In genomic region chr7:22350466-22351328, GRCh38 we compare ENCODE assay signal across 1 cellular context.
TF ChIP-seq lines count a peak whose summit lies in the region.

No MANE protein-coding gene starts in this region.

TF ChIP-seq in K562, 482 proteins besides CTCF, POLR2A, EP300 and RAD21 (continued from another document):
- TF ChIP-seq PKNOX1 (IDR thresholded peaks at IDR 0.05) (peak; percentile 80), ESRRA (IDR thresholded peaks at IDR 0.05; ENCODE audit: borderline replicate concordance, low read depth) (peak; percentile 98), ZNF384 (IDR thresholded peaks at IDR 0.05; ENCODE audit: low read depth, low read length) (no peak), NCOA1 (IDR thresholded peaks at IDR 0.05; ENCODE audit: low read depth) (peak; percentile 84), ZBTB7A (IDR thresholded peaks at IDR 0.05; ENCODE audit: borderline replicate concordance, control insufficient read depth, low read depth, low read length) (no peak), KLF6 (CRISPR knock-in tag; IDR thresholded peaks at IDR 0.05; ENCODE audit: borderline replicate concordance) (no peak), ZEB2 (IDR thresholded peaks at IDR 0.05) (peak; percentile 80; the same call in 1 of the 2 replicates), FOXM1 (IDR thresholded peaks at IDR 0.05; ENCODE audit: low read depth) (peak; percentile 79), FOXM1 (CRISPR knock-in tag; IDR thresholded peaks at IDR 0.05; ENCODE audit: low read depth) (no peak), ZNF584 (CRISPR knock-in tag; IDR thresholded peaks at IDR 0.05; ENCODE audit: low read depth) (peak; percentile 67; the same call in 1 of the 2 replicates), NFYB (IDR thresholded peaks at IDR 0.05; ENCODE audit: extremely low read depth, insufficient read length) (no peak), ZNF589 (CRISPR knock-in tag; IDR thresholded peaks at IDR 0.05; ENCODE audit: low read depth) (peak; percentile 72; the same call in 1 of the 2 replicates), SP2 (IDR thresholded peaks at IDR 0.05; ENCODE audit: extremely low read depth, low read depth, low read length, poor library complexity, severe bottlenecking) (no peak), ZNF274 (IDR thresholded peaks at IDR 0.05; ENCODE audit: borderline replicate concordance, low read depth, low read length) (no peak), SMARCC2 (IDR thresholded peaks at IDR 0.05; ENCODE audit: low read depth) (peak; percentile 100), SAFB2 (IDR thresholded peaks at IDR 0.05; ENCODE audit: borderline replicate concordance, low read depth, low read length, severe bottlenecking) (no peak), KLF10 (CRISPR knock-in tag; IDR thresholded peaks at IDR 0.05) (no peak), ZNF507 (tag; conservative IDR thresholded peaks at IDR 0.05) (no peak), ZNF778 (CRISPR knock-in tag; IDR thresholded peaks at IDR 0.05) (no peak), JUNB (CRISPR knock-in tag; conservative IDR thresholded peaks at IDR 0.05) (peak; percentile 92)
- TF ChIP-seq, protein P1, sequence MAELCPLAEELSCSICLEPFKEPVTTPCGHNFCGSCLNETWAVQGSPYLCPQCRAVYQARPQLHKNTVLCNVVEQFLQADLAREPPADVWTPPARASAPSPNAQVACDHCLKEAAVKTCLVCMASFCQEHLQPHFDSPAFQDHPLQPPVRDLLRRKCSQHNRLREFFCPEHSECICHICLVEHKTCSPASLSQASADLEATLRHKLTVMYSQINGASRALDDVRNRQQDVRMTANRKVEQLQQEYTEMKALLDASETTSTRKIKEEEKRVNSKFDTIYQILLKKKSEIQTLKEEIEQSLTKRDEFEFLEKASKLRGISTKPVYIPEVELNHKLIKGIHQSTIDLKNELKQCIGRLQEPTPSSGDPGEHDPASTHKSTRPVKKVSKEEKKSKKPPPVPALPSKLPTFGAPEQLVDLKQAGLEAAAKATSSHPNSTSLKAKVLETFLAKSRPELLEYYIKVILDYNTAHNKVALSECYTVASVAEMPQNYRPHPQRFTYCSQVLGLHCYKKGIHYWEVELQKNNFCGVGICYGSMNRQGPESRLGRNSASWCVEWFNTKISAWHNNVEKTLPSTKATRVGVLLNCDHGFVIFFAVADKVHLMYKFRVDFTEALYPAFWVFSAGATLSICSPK (IDR thresholded peaks at IDR 0.05; ENCODE audit: borderline replicate concordance) = no peak
- TF ChIP-seq, protein P2, sequence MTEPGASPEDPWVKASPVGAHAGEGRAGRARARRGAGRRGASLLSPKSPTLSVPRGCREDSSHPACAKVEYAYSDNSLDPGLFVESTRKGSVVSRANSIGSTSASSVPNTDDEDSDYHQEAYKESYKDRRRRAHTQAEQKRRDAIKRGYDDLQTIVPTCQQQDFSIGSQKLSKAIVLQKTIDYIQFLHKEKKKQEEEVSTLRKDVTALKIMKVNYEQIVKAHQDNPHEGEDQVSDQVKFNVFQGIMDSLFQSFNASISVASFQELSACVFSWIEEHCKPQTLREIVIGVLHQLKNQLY (CRISPR knock-in tag; conservative IDR thresholded peaks at IDR 0.05) = no peak
- TF ChIP-seq, protein P3, sequence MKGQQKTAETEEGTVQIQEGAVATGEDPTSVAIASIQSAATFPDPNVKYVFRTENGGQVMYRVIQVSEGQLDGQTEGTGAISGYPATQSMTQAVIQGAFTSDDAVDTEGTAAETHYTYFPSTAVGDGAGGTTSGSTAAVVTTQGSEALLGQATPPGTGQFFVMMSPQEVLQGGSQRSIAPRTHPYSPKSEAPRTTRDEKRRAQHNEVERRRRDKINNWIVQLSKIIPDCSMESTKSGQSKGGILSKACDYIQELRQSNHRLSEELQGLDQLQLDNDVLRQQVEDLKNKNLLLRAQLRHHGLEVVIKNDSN (CRISPR knock-in tag; IDR thresholded peaks at IDR 0.05) = no peak
- TF ChIP-seq, protein P4, sequence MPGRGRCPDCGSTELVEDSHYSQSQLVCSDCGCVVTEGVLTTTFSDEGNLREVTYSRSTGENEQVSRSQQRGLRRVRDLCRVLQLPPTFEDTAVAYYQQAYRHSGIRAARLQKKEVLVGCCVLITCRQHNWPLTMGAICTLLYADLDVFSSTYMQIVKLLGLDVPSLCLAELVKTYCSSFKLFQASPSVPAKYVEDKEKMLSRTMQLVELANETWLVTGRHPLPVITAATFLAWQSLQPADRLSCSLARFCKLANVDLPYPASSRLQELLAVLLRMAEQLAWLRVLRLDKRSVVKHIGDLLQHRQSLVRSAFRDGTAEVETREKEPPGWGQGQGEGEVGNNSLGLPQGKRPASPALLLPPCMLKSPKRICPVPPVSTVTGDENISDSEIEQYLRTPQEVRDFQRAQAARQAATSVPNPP (IDR thresholded peaks at IDR 0.05; ENCODE audit: borderline replicate concordance, insufficient read depth, insufficient read length) = no peak
- TF ChIP-seq, protein P5, sequence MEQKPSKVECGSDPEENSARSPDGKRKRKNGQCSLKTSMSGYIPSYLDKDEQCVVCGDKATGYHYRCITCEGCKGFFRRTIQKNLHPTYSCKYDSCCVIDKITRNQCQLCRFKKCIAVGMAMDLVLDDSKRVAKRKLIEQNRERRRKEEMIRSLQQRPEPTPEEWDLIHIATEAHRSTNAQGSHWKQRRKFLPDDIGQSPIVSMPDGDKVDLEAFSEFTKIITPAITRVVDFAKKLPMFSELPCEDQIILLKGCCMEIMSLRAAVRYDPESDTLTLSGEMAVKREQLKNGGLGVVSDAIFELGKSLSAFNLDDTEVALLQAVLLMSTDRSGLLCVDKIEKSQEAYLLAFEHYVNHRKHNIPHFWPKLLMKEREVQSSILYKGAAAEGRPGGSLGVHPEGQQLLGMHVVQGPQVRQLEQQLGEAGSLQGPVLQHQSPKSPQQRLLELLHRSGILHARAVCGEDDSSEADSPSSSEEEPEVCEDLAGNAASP (IDR thresholded peaks at IDR 0.05) = no peak
